ENCODE assay signal across 13 cellular contexts in genomic region chr15:79615754-79616153, GRCh38.
"Had no signal": no experiment of that assay in that cellular context is flagged by ENCODE, and none has a peak within 500 bp of the region (broad histone marks: within the 10 kb centered on the region; RNA-seq: fewer than 3 reads in every experiment).

No MANE protein-coding gene starts in this region.

- H3K27ac ChIP-seq: colonic mucosa, lower lobe of right lung, psoas muscle had no signal

- H3K4me1 Mint-ChIP-seq: activated naive CD8-positive, alpha-beta T cell treated with anti-CD3 and anti-CD28 coated beads, Interleukin-2, amount 50 U/mL, for 24 hours; mesothelial cell of epicardium; neural crest cell; stimulated activated effector memory CD8-positive, alpha-beta T cell treated with anti-CD3 and anti-CD28 coated beads, Interleukin-12 subunit alpha, Interleukin-12 subunit beta, amount 100 ng/mL, for 72 hours had no signal

- ATAC-seq: activated naive CD8-positive, alpha-beta T cell treated with anti-CD3 and anti-CD28 coated beads, Interleukin-2, amount 50 U/mL, for 24 hours; lower lobe of right lung; psoas muscle; stimulated activated effector memory CD8-positive, alpha-beta T cell treated with anti-CD3 and anti-CD28 coated beads, Interleukin-12 subunit alpha, Interleukin-12 subunit beta, amount 100 ng/mL, for 72 hours had no signal

- H3K36me3 ChIP-seq: colonic mucosa, lower lobe of right lung had no signal

- H3K4me3 ChIP-seq: colonic mucosa, lower lobe of right lung, psoas muscle had no signal

- H3K27ac Mint-ChIP-seq: activated naive CD4-positive, alpha-beta T cell treated with anti-CD3 and anti-CD28 coated beads for 36 hours; activated naive CD8-positive, alpha-beta T cell treated with anti-CD3 and anti-CD28 coated beads, Interleukin-2, amount 50 U/mL, for 24 hours; activated T-helper 2 cell treated with anti-CD3 and anti-CD28 coated beads, Interferon-gamma antibody, Interleukin-2, Interleukin-4, amounts not matched to agents 10 μg/mL and 5 μg/mL and 100 μg/mL, durations not matched to agents 14 hours and 24 hours and 36 hours; mesothelial cell of epicardium; stimulated activated effector memory CD8-positive, alpha-beta T cell treated with anti-CD3 and anti-CD28 coated beads, Interleukin-12 subunit alpha, Interleukin-12 subunit beta, amount 100 ng/mL, for 72 hours had no signal

- H3K9me3 ChIP-seq: colonic mucosa, lower lobe of right lung, psoas muscle had no signal

- H3K36me3 Mint-ChIP-seq: mesothelial cell of epicardium; stimulated activated effector memory CD8-positive, alpha-beta T cell treated with anti-CD3 and anti-CD28 coated beads, Interleukin-12 subunit alpha, Interleukin-12 subunit beta, amount 100 ng/mL, for 72 hours had no signal

- DNase-seq: activated CD4-positive, alpha-beta T cell treated with anti-CD3 and anti-CD28 coated beads, Interleukin-2, amount 50 U/mL, for 4 hours; activated CD4-positive, CD25-positive, alpha-beta regulatory T cell treated with anti-CD3 and anti-CD28 coated beads, Interleukin-2, amount 50 U/mL, for 72 hours; activated naive CD4-positive, alpha-beta T cell treated with anti-CD3 and anti-CD28 coated beads for 36 hours; activated naive CD8-positive, alpha-beta T cell treated with anti-CD3 and anti-CD28 coated beads, Interleukin-2, amount 50 U/mL, for 24 hours; colonic mucosa; kidney glomerular epithelial cell; lower lobe of right lung; psoas muscle; T-helper 9 cell had no signal

- H3K27me3 ChIP-seq: colonic mucosa had no signal

- H3K4me1 ChIP-seq: colonic mucosa, lower lobe of right lung, psoas muscle had no signal

- H3K4me3 Mint-ChIP-seq: activated naive CD4-positive, alpha-beta T cell treated with anti-CD3 and anti-CD28 coated beads for 36 hours; activated naive CD8-positive, alpha-beta T cell treated with anti-CD3 and anti-CD28 coated beads, Interleukin-2, amount 50 U/mL, for 24 hours; mesothelial cell of epicardium; neural crest cell; stimulated activated effector memory CD8-positive, alpha-beta T cell treated with anti-CD3 and anti-CD28 coated beads, Interleukin-12 subunit alpha, Interleukin-12 subunit beta, amount 100 ng/mL, for 72 hours had no signal

- H3K9me3 Mint-ChIP-seq: activated naive CD4-positive, alpha-beta T cell treated with anti-CD3 and anti-CD28 coated beads for 36 hours; activated naive CD8-positive, alpha-beta T cell treated with anti-CD3 and anti-CD28 coated beads, Interleukin-2, amount 50 U/mL, for 24 hours; activated T-helper 2 cell treated with anti-CD3 and anti-CD28 coated beads, Interferon-gamma antibody, Interleukin-2, Interleukin-4, amounts not matched to agents 10 μg/mL and 5 μg/mL and 100 μg/mL, durations not matched to agents 14 hours and 24 hours and 36 hours; neural crest cell; stimulated activated effector memory CD8-positive, alpha-beta T cell treated with anti-CD3 and anti-CD28 coated beads, Interleukin-12 subunit alpha, Interleukin-12 subunit beta, amount 100 ng/mL, for 72 hours had no signal
